ENCODE assay signal across 28 cellular contexts in the genomic region with DNA sequence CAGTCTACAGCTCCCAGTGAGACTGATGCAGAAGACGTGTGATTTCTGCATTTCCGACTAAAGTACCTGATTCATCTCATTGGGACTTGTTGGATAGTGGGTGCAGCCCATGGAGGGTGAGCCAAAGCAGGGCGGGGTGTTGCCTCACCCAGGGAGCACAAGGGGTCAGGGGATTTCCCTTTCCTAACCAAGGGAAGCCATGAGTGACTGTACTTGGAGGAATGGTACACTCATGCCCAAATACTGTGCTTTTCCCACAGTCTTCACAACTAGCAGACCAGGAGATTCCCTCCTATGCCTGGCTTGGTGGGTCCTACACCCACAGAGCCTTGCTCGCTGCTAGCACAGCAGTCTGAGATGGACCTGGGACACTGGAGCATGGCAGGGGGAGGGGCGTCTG. TPM values are rescaled to one million over a fixed set of nuclear protein-coding genes. Genes with fewer than 3 reads are reported as not detected.
DNase-seq lines count a peak whose midpoint lies in the region; TF ChIP-seq lines count a peak whose summit lies in the region.
"Had no signal": no experiment of that assay in that cellular context is flagged by ENCODE, and none has a peak within 500 bp of the region (broad histone marks: within the 10 kb centered on the region; RNA-seq: fewer than 3 reads in every experiment).

No MANE protein-coding gene starts in this region.

- peaks cover 21% of the 10 kb centered on the region for H3K9me3 Mint-ChIP-seq in HFFc6
- H3K9me3 Mint-ChIP-seq in CD4-positive, alpha-beta memory T cell: peaks cover 0 to 18% (median 7%) of the 10 kb centered on the region in 8 donors
- H3K9me3 Mint-ChIP-seq: T-helper 1 cell treated with Interleukin-12 subunit alpha and Interleukin-12 subunit beta and Interleukin-4 antibody, amounts not matched to agents 30 μg/mL and 1 μg/mL, for 36 hours had no signal

- H3K9ac ChIP-seq in fibroblast of lung (ENCODE audit: insufficient read depth, low read length) (no peak overlapping the region), SK-N-SH (no peak overlapping the region)

- H3K4me1 ChIP-seq in fibroblast of lung (ENCODE audit: control insufficient read depth, extremely low read depth, insufficient read depth, low read length): no peaks in the 10 kb centered on the region
- no peaks in the 10 kb centered on the region for H3K4me1 ChIP-seq in CD4-positive, alpha-beta memory T cell (ENCODE audit: insufficient read depth, low read length)
- no peaks in the 10 kb centered on the region for H3K4me1 ChIP-seq in SK-N-SH (ENCODE audit: control insufficient read depth in 1 of 2, insufficient read depth in 2 of 2, low read depth in 1 of 2, low read length in 1 of 2)
- H3K4me1 ChIP-seq: ascending aorta, heart right ventricle, right lobe of liver, SJSA1 had no signal

- TF ChIP-seq EP300 in SK-N-SH (IDR thresholded peaks at IDR 0.05; ENCODE audit: borderline replicate concordance in 1 of 2, low read depth in 1 of 2, low read length in 1 of 2): no peak

- H3K9me3 ChIP-seq in fibroblast of lung (ENCODE audit: control insufficient read depth, insufficient read depth, low read depth, low read length) (no peaks in the 10 kb centered on the region), SK-N-SH (no peaks in the 10 kb centered on the region)
- no peaks in the 10 kb centered on the region for H3K9me3 ChIP-seq in CD4-positive, alpha-beta memory T cell (ENCODE audit: control insufficient read depth in 1 of 2, low read length in 2 of 2)
- H3K9me3 ChIP-seq: ascending aorta, right lobe of liver, SJSA1 had no signal

- H3K27ac Mint-ChIP-seq in HFFc6: peak overlapping the region; percentile 44; the same call in 1 of the 2 replicates
- no peak overlapping the region for H3K27ac Mint-ChIP-seq in CD4-positive, alpha-beta memory T cell
- H3K27ac Mint-ChIP-seq: activated naive CD8-positive, alpha-beta T cell; CD14-positive monocyte; memory B cell; T-helper 1 cell treated with Interleukin-12 subunit alpha and Interleukin-12 subunit beta and Interleukin-4 antibody, amounts not matched to agents 30 μg/mL and 1 μg/mL, for 36 hours had no signal

- H3K4me3 ChIP-seq in fibroblast of lung (replicated peaks in 1 of 4; ENCODE audit: control extremely low read depth in 1 of 4, insufficient read depth in 1 of 4, low read depth in 3 of 4, low read length in 4 of 4) (no peak overlapping the region), SK-N-SH (ENCODE audit: low read depth in 2 of 2, low read length in 1 of 2) (no peak overlapping the region)
- H3K4me3 ChIP-seq in CD4-positive, alpha-beta memory T cell (ENCODE audit: low read length in 2 of 2): no peak overlapping the region
- H3K4me3 ChIP-seq: ascending aorta, GM12878, heart right ventricle, right lobe of liver, SJSA1 had no signal

- no peaks in the 10 kb centered on the region; the same call in 1 of the 2 replicates for H3K27me3 Mint-ChIP-seq in HFFc6 (ENCODE audit: insufficient read depth)
- peaks cover 3 to 10% of the 10 kb centered on the region in 2 donors for H3K27me3 Mint-ChIP-seq in CD4-positive, alpha-beta memory T cell

- H2AFZ ChIP-seq in fibroblast of lung (ENCODE audit: low read length): no peak overlapping the region
- no peak overlapping the region for H2AFZ ChIP-seq in SK-N-SH (ENCODE audit: low read depth)

- H3K4me2 ChIP-seq in fibroblast of lung (ENCODE audit: extremely low read depth, insufficient read depth, low read length) (peak overlapping the region; percentile 25), SK-N-SH (no peak overlapping the region)

- no peaks in the 10 kb centered on the region; the same call in 1 of the 2 replicates for H3K4me1 Mint-ChIP-seq in HFFc6 (ENCODE audit: low read depth)
- no peaks in the 10 kb centered on the region for H3K4me1 Mint-ChIP-seq in CD4-positive, alpha-beta memory T cell
- H3K4me1 Mint-ChIP-seq: CD14-positive monocyte, memory B cell had no signal

- no peaks in the 10 kb centered on the region for H3F3A ChIP-seq in SK-N-SH (replicated peaks; ENCODE audit: insufficient read depth)

- no peaks in the 10 kb centered on the region for H3K36me3 ChIP-seq in fibroblast of lung (ENCODE audit: control insufficient read depth, insufficient read depth, low read length)
- H3K36me3 ChIP-seq in CD4-positive, alpha-beta memory T cell (ENCODE audit: insufficient read depth, low read length): no peaks in the 10 kb centered on the region
- H3K36me3 ChIP-seq in SK-N-SH (replicated peaks in 1 of 2; ENCODE audit: control insufficient read depth in 1 of 2, insufficient read depth in 2 of 2, low read length in 1 of 2): no peaks in the 10 kb centered on the region
- H3K36me3 ChIP-seq: ascending aorta, heart right ventricle, right lobe of liver, SJSA1 had no signal

- TF ChIP-seq CTCF in HFFc6 (IDR thresholded peaks at IDR 0.05) (no peak), fibroblast of lung (conservative IDR thresholded peaks at IDR 0.05 in 1 of 2, IDR thresholded peaks at IDR 0.05 in 1 of 2; ENCODE audit: low read depth in 1 of 2, low read length in 2 of 2) (no peak), SK-N-SH (IDR thresholded peaks at IDR 0.05) (no peak)

- H3K27ac ChIP-seq in fibroblast of lung (ENCODE audit: insufficient read depth, low read length) (no peak overlapping the region), SK-N-SH (ENCODE audit: low read depth in 2 of 2, low read length in 1 of 2) (no peak overlapping the region)
- no peak overlapping the region for H3K27ac ChIP-seq in CD4-positive, alpha-beta memory T cell (ENCODE audit: low read depth, low read length)
- H3K27ac ChIP-seq: ascending aorta, heart right ventricle, right lobe of liver, SJSA1 had no signal

- H3K79me2 ChIP-seq in fibroblast of lung (ENCODE audit: control insufficient read depth, insufficient read depth, low read length) (no peaks in the 10 kb centered on the region), SK-N-SH (ENCODE audit: insufficient read depth) (no peaks in the 10 kb centered on the region)

- no peaks in the 10 kb centered on the region for H3K36me3 Mint-ChIP-seq in HFFc6 (ENCODE audit: low read depth)
- no peaks in the 10 kb centered on the region for H3K36me3 Mint-ChIP-seq in CD4-positive, alpha-beta memory T cell
- H3K36me3 Mint-ChIP-seq: activated naive CD8-positive, alpha-beta T cell; CD14-positive monocyte; memory B cell had no signal

- CTCF ChIA-PET in CD4-positive, alpha-beta memory T cell (lab: Charles Lee; ENCODE audit: partially characterized antibody): interaction anchor here (0.7 kb wide), 1 partner anchor 264 kb away, joined by 4 read pairs; no protein-coding TSS in a partner anchor
- CTCF ChIA-PET in SK-N-SH (lab: Yijun Ruan, JAX): no interaction called here

- POLR2A ChIA-PET in CD4-positive, alpha-beta memory T cell (lab: Charles Lee; ENCODE audit: partially characterized antibody): no interaction called here
- POLR2A ChIA-PET in SK-N-SH (lab: Yijun Ruan, JAX): no interaction called here

- DNase-seq in HFFc6 (peak; percentile 13), RPMI7951 (ENCODE audit: low read depth) (peak; percentile 3), fibroblast of lung (ENCODE audit: low read depth in 2 of 2) (peak in 1 of 2 donors; percentile 52), SW480 (ENCODE audit: low spot score) (no peak), SK-N-SH (no peak)
- DNase-seq in CD4-positive, alpha-beta memory T cell: no peak
- no peak for DNase-seq in central memory CD4-positive, alpha-beta T cell
- DNase-seq: activated effector memory CD4-positive, alpha-beta T cell treated with Interleukin-2 at 50 U/mL for 16 hours; activated T-cell treated with anti-CD3 and anti-CD28 coated beads for 4 hours; cerebellar nuclear complex; DND-41; GOT3; heart right ventricle; left colon; NCI-H1105; NCI-H2029; NCI-H526; stimulated activated CD4-positive, alpha-beta T cell treated with anti-CD3 and anti-CD28 coated beads, Interleukin-4, amount 100 ng/mL, for 4 hours; stimulated activated naive CD4-positive, alpha-beta T cell had no signal

- H3K27me3 ChIP-seq in fibroblast of lung (ENCODE audit: control insufficient read depth, insufficient read depth, low read length) (no peaks in the 10 kb centered on the region), SK-N-SH (ENCODE audit: insufficient read depth) (no peaks in the 10 kb centered on the region)
- H3K27me3 ChIP-seq in CD4-positive, alpha-beta memory T cell (ENCODE audit: insufficient read depth, low read length): no peaks in the 10 kb centered on the region
- H3K27me3 ChIP-seq: ascending aorta, heart right ventricle, right lobe of liver, SJSA1 had no signal

- no peak overlapping the region for H3K4me3 Mint-ChIP-seq in HFFc6
- H3K4me3 Mint-ChIP-seq in CD4-positive, alpha-beta memory T cell: no peak overlapping the region
- H3K4me3 Mint-ChIP-seq: activated naive CD8-positive, alpha-beta T cell; CD14-positive monocyte; memory B cell; T-helper 1 cell treated with Interleukin-12 subunit alpha and Interleukin-12 subunit beta and Interleukin-4 antibody, amounts not matched to agents 30 μg/mL and 1 μg/mL, for 36 hours had no signal

- H3K9me2 ChIP-seq in SK-N-SH: no peaks in the 10 kb centered on the region

- 3% methylated on average over 5 of the region's 5 CpGs for WGBS in SK-N-SH (ENCODE audit: low lambda C conversion rate)

- intact Hi-C loops in CD4-positive, alpha-beta memory T cell (cut with micrococcal nuclease): no loop called here

- H4K20me1 ChIP-seq in fibroblast of lung (ENCODE audit: control insufficient read depth, extremely low read depth, insufficient read depth, low read length) (no peaks in the 10 kb centered on the region), SK-N-SH (ENCODE audit: insufficient read depth) (no peaks in the 10 kb centered on the region)

- TF ChIP-seq RAD21 in SK-N-SH (IDR thresholded peaks at IDR 0.05; ENCODE audit: low read length): no peak

TF ChIP-seq in SK-N-SH, 30 proteins besides CTCF, POLR2A, EP300 and RAD21 (continues in another document):
- no peak for TF ChIP-seq NRF1 (IDR thresholded peaks at IDR 0.05; ENCODE audit: low read depth, low read length)

RNA-seq across cellular contexts. Expression of a gene that starts 21.0 kb away (rescaled TPM):
- total RNA-seq in HFFc6 (2021; fragmentation: NEBNext Ultra II Directional; extraction: Animal tissue kit (Norgen Biotek cat#: 25700)): 1 to 10 TPM in 4 of 6 experiments, under 1 TPM in 2; 0.81 to 9.7 (median 8.2) TPM
- under 0.01 and 0.12 TPM in 2 replicates for total RNA-seq in RPMI7951 (2014; rRNA removed; shearing (Covaris generic))
- total RNA-seq in fibroblast of lung: 8.7 and 9.9 TPM in 2 replicates
- polyA plus RNA-seq in fibroblast of lung: 5.9 and 31.1 TPM in 2 replicates
- polyA plus RNA-seq in fibroblast of lung (2012): 3.1 and 14.6 TPM in 2 replicates
- polyA minus RNA-seq in fibroblast of lung (ENCODE audit: low replicate concordance): 4.1 and 14.0 TPM in 2 replicates
- total RNA-seq in CD4-positive, alpha-beta memory T cell: not detected
- not detected for polyA plus RNA-seq in CD4-positive, alpha-beta memory T cell
- 0.02 and 0.06 TPM in 2 replicates for polyA plus RNA-seq in SK-N-SH (2012; rRNA removed)
- polyA plus RNA-seq in SK-N-SH (2012; cell fraction: cytosol; rRNA removed): 0.05 and 0.08 TPM in 2 replicates
- polyA plus RNA-seq in SK-N-SH (2012; cell fraction: nucleus; rRNA removed): 0.02 and 0.06 TPM in 2 replicates
- total RNA-seq: dermis microvascular lymphatic vessel endothelial cell had no signal
- polyA plus RNA-seq: CD14-positive monocyte had no signal

Comparison
In these comparisons a context has a peak if more than half of its experiments do, and no peak if none do; other contexts are left out.
1. DNase-seq: peak in HFFc6 (single experiment) and RPMI7951 (single experiment); none in CD4-positive, alpha-beta memory T cell (0 of 5), central memory CD4-positive, alpha-beta T cell (single experiment), SW480 (single experiment) and SK-N-SH (single experiment).